Comparison of ENCODE assay signal across 15 cellular contexts in genomic region chr20:54468082-54468481, GRCh38. TPM values are rescaled to one million over a fixed set of nuclear protein-coding genes. Genes with fewer than 3 reads are reported as not detected.
"Had no signal": no experiment of that assay in that cellular context is flagged by ENCODE, and none has a peak within 500 bp of the region (broad histone marks: within the 10 kb centered on the region; RNA-seq: fewer than 3 reads in every experiment).

No MANE protein-coding gene starts in this region.

- H3K36me3 ChIP-seq: right atrium auricular region, transverse colon, vagina had no signal

- H3K27ac ChIP-seq: transverse colon, vagina had no signal

- H3K4me2 ChIP-seq: smooth muscle cell had no signal

- H3K4me3 ChIP-seq: right atrium auricular region, smooth muscle cell, transverse colon, vagina had no signal

- DNase-seq: activated CD4-positive, alpha-beta memory T cell treated with anti-CD3 and anti-CD28 coated beads, Interleukin-2, amount 10 ng/mL, durations not matched to agents 7 days and 5 days; activated CD4-positive, alpha-beta T cell treated with anti-CD3 and anti-CD28 coated beads for 4 hours; activated effector memory CD4-positive, alpha-beta T cell treated with Interleukin-2 at 50 U/mL for 16 hours; activated T-cell treated with anti-CD3 and anti-CD28 coated beads, Interleukin-2, amount 50 U/mL, for 4 hours; erythroblast; hippocampal formation; mesenchymal stem cell; nucleus accumbens; stimulated activated naive CD8-positive, alpha-beta T cell treated with anti-CD3 and anti-CD28 coated beads, Interleukin-15, Interleukin-2, amounts not matched to agents 100 U/mL and 50 U/mL, for 24 hours; transverse colon had no signal

- H3K4me1 ChIP-seq: right atrium auricular region, transverse colon, vagina had no signal

- ATAC-seq: activated naive CD4-positive, alpha-beta T cell treated with anti-CD3 and anti-CD28 coated beads, Interleukin-2, amount 50 U/mL, for 72 hours; activated T-cell treated with anti-CD3 and anti-CD28 coated beads, Interleukin-2, amount 50 U/mL, for 4 hours; stimulated activated naive CD8-positive, alpha-beta T cell treated with anti-CD3 and anti-CD28 coated beads, Interleukin-15, Interleukin-2, amounts not matched to agents 100 U/mL and 50 U/mL, for 24 hours; WTC11 had no signal

- H3K9me3 ChIP-seq: right atrium auricular region, transverse colon, vagina had no signal

- H3K27me3 ChIP-seq: right atrium auricular region, transverse colon, vagina had no signal

RNA-seq across cellular contexts. Expression of gene DOK5, which starts 7.3 kb away (rescaled TPM):
- total RNA-seq: activated CD4-positive, alpha-beta memory T cell treated with anti-CD3 and anti-CD28 coated beads, Interleukin-2, amount 10 ng/mL, durations not matched to agents 7 days and 5 days had no signal
